In genomic region chr5:138543730-138544104, GRCh38 we compare ENCODE assay signal across 1 cellular context.
TF ChIP-seq lines count a peak whose summit lies in the region.

No MANE protein-coding gene starts in this region.

TF ChIP-seq in GM12878, 131 proteins besides CTCF, POLR2A, EP300 and RAD21 (continued from another document and continues in another):
- TF ChIP-seq MAX (IDR thresholded peaks at IDR 0.05; ENCODE audit: low read depth, low read length) (no peak), SKIL (IDR thresholded peaks at IDR 0.05; ENCODE audit: low read depth, poor library complexity, severe bottlenecking) (peak; percentile 14), YBX1 (IDR thresholded peaks at IDR 0.05) (no peak), SMARCA5 (IDR thresholded peaks at IDR 0.05) (0 out of 2 replicates have a peak, but pooled peaks have one; percentile 44), BCL3 (IDR thresholded peaks at IDR 0.05; ENCODE audit: borderline replicate concordance, insufficient read depth, low read depth, low read length, poor library complexity, severe bottlenecking) (no peak), IRF3 (IDR thresholded peaks at IDR 0.05) (no peak), MTA3 (IDR thresholded peaks at IDR 0.05; ENCODE audit: borderline replicate concordance, low read length) (no peak), JUNB (IDR thresholded peaks at IDR 0.05) (no peak), STAT3 (IDR thresholded peaks at IDR 0.05; ENCODE audit: low read depth, low read length) (no peak), YY1 (IDR thresholded peaks at IDR 0.05; ENCODE audit: low read depth, low read length) (no peak; the same call in 1 of the 2 replicates), USF2 (IDR thresholded peaks at IDR 0.05; ENCODE audit: borderline replicate concordance, low read depth, low read length) (no peak), DPF2 (IDR thresholded peaks at IDR 0.05) (peak; percentile 25; the same call in 1 of the 2 replicates), FOXK2 (IDR thresholded peaks at IDR 0.05) (no peak), NFIC (IDR thresholded peaks at IDR 0.05; ENCODE audit: low read depth, low read length) (no peak), ATF3 (IDR thresholded peaks at IDR 0.05; ENCODE audit: borderline replicate concordance, extremely low read depth, low read depth, low read length) (no peak), TBL1XR1 (IDR thresholded peaks at IDR 0.05; ENCODE audit: low read depth, low read length) (no peak), KAT2A (conservative IDR thresholded peaks at IDR 0.05; ENCODE audit: control insufficient read depth, low read depth, low read length) (no peak), CBX5 (IDR thresholded peaks at IDR 0.05; ENCODE audit: low read depth) (no peak), REST (IDR thresholded peaks at IDR 0.05; ENCODE audit: low read depth, low read length) (no peak), E2F8 (IDR thresholded peaks at IDR 0.05; ENCODE audit: low read depth, partially characterized antibody) (no peak), BMI1 (IDR thresholded peaks at IDR 0.05; ENCODE audit: borderline replicate concordance) (no peak), TCF7 (IDR thresholded peaks at IDR 0.05; ENCODE audit: borderline replicate concordance) (no peak), ZNF207 (IDR thresholded peaks at IDR 0.05; ENCODE audit: borderline replicate concordance) (0 out of 2 replicates have a peak, but pooled peaks have one; percentile 40), TAF1 (IDR thresholded peaks at IDR 0.05; ENCODE audit: borderline replicate concordance, low read depth, low read length) (no peak), HDAC2 (IDR thresholded peaks at IDR 0.05) (no peak), SMAD1 (IDR thresholded peaks at IDR 0.05; ENCODE audit: low read depth, partially characterized antibody) (no peak), POLR2AphosphoS5 (IDR thresholded peaks at IDR 0.05; ENCODE audit: low read length) (peak; percentile 23), POU2F2 (IDR thresholded peaks at IDR 0.05; ENCODE audit: borderline replicate concordance, low read depth, low read length) (no peak; the same call in 2 of the 3 replicates), SMAD5 (IDR thresholded peaks at IDR 0.05; ENCODE audit: low read depth) (no peak), CBX3 (IDR thresholded peaks at IDR 0.05; ENCODE audit: borderline replicate concordance, low read depth) (no peak), TARDBP (IDR thresholded peaks at IDR 0.05; ENCODE audit: borderline replicate concordance) (no peak), HDAC6 (IDR thresholded peaks at IDR 0.05; ENCODE audit: unreplicated experiment) (peak; percentile 37), MEF2A (IDR thresholded peaks at IDR 0.05; ENCODE audit: insufficient read depth, low read depth, low read length) (no peak), ATF7 (IDR thresholded peaks at IDR 0.05; ENCODE audit: low read depth) (no peak), CEBPZ (IDR thresholded peaks at IDR 0.05; ENCODE audit: low read depth, low read length) (no peak), KLF5 (IDR thresholded peaks at IDR 0.05; ENCODE audit: partially characterized antibody) (no peak), CHD1 (IDR thresholded peaks at IDR 0.05; ENCODE audit: low read depth, low read length) (0 out of 2 replicates have a peak, but pooled peaks have one; percentile 38), ASH2L (IDR thresholded peaks at IDR 0.05; ENCODE audit: borderline replicate concordance, low read depth) (no peak), ATF2 (IDR thresholded peaks at IDR 0.05; ENCODE audit: low read length) (no peak), NBN (IDR thresholded peaks at IDR 0.05) (no peak), NR2C1 (IDR thresholded peaks at IDR 0.05) (no peak), MEF2B (IDR thresholded peaks at IDR 0.05; ENCODE audit: partially characterized antibody, poor library complexity, severe bottlenecking) (no peak), STAT1 (conservative IDR thresholded peaks at IDR 0.05) (0 out of 2 replicates have a peak, but pooled peaks have one; percentile 11), CHD4 (IDR thresholded peaks at IDR 0.05) (no peak), ZNF217 (IDR thresholded peaks at IDR 0.05) (no peak), TCF12 (IDR thresholded peaks at IDR 0.05; ENCODE audit: low read depth, low read length) (no peak; the same call in 1 of the 2 replicates), CREM (IDR thresholded peaks at IDR 0.05; ENCODE audit: low read depth) (no peak)
